8 cellular contexts compared by ENCODE assay signal in genomic region chr15:78437762-78438594, GRCh38. TPM values are rescaled to one million over a fixed set of nuclear protein-coding genes. Genes with fewer than 3 reads are reported as not detected.
DNase-seq lines count a peak whose midpoint lies in the region; ATAC-seq and TF ChIP-seq lines count a peak whose summit lies in the region.

IREB2 (plus strand) TSS chr15:78438216; CDS start chr15:78438338, 122 bp downstream.

- H3K9me3 ChIP-seq in RWPE2 (ENCODE audit: severe bottlenecking) (no peaks in the 10 kb centered on the region), fibroblast of lung (ENCODE audit: control insufficient read depth, insufficient read depth, low read depth, low read length) (no peaks in the 10 kb centered on the region)
- H3K9me3 ChIP-seq in naive thymus-derived CD4-positive, alpha-beta T cell (ENCODE audit: control insufficient read depth in 2 of 3, low read length in 3 of 3): no peaks in the 10 kb centered on the region

- H3K4me1 Mint-ChIP-seq in activated T-helper 2 cell treated with anti-CD3 and anti-CD28 coated beads, Interferon-gamma antibody, Interleukin-2, Interleukin-4, amounts not matched to agents 10 μg/mL and 5 μg/mL and 100 μg/mL, durations not matched to agents 14 hours and 24 hours and 36 hours (ENCODE audit: low read depth): peaks cover 38% of the 10 kb centered on the region
- peaks cover 29 to 57% (median 53%) of the 10 kb centered on the region in 7 donors for H3K4me1 Mint-ChIP-seq in naive thymus-derived CD4-positive, alpha-beta T cell
- peaks cover 7 to 26% of the 10 kb centered on the region in 2 donors for H3K4me1 Mint-ChIP-seq in stimulated activated naive B cell treated with anti-CD40 and anti-IgM and Interleukin-4, amounts not matched to agents 10 μg/mL and 1 μg/mL and 100 μg/mL, for 72 hours

- H3K36me3 Mint-ChIP-seq in activated T-helper 2 cell treated with anti-CD3 and anti-CD28 coated beads, Interferon-gamma antibody, Interleukin-2, Interleukin-4, amounts not matched to agents 10 μg/mL and 5 μg/mL and 100 μg/mL, durations not matched to agents 14 hours and 24 hours and 36 hours (ENCODE audit: low read depth): peaks cover 32% of the 10 kb centered on the region
- peaks cover 4 to 12% (median 11%) of the 10 kb centered on the region in 5 donors for H3K36me3 Mint-ChIP-seq in naive thymus-derived CD4-positive, alpha-beta T cell
- H3K36me3 Mint-ChIP-seq in stimulated activated naive B cell treated with anti-CD40 and anti-IgM and Interleukin-4, amounts not matched to agents 10 μg/mL and 1 μg/mL and 100 μg/mL, for 72 hours: peaks cover 17 to 22% of the 10 kb centered on the region in 2 donors

- H3K27ac Mint-ChIP-seq in activated T-helper 2 cell treated with anti-CD3 and anti-CD28 coated beads, Interferon-gamma antibody, Interleukin-2, Interleukin-4, amounts not matched to agents 10 μg/mL and 5 μg/mL and 100 μg/mL, durations not matched to agents 14 hours and 24 hours and 36 hours: peak within 1 kb of the TSS; percentile 94
- peak within 1 kb of the TSS; percentile 96 to 100 (median 99) for H3K27ac Mint-ChIP-seq in naive thymus-derived CD4-positive, alpha-beta T cell
- H3K27ac Mint-ChIP-seq in stimulated activated naive B cell treated with anti-CD40 and anti-IgM and Interleukin-4, amounts not matched to agents 10 μg/mL and 1 μg/mL and 100 μg/mL, for 72 hours: peak within 1 kb of the TSS; percentile 97

- intact Hi-C loops in activated T-helper 2 cell treated with anti-CD3 and anti-CD28 coated beads, Interferon-gamma antibody, Interleukin-2, Interleukin-4, amounts not matched to agents 10 μg/mL and 5 μg/mL and 100 μg/mL, durations not matched to agents 14 hours and 24 hours and 36 hours (cut with micrococcal nuclease): loop anchor here (2.0 to 10.0 kb wide), 6 partner anchors 69 to 434 kb away; partner anchors contain the start of genes HYKK, MORF4L1, PSMA4 and SKIC8
- intact Hi-C loops in naive thymus-derived CD4-positive, alpha-beta T cell (cut with micrococcal nuclease): loop anchor here (1.0 to 5.0 kb wide), 11 partner anchors 69 to 1484 kb away; partner anchors contain the start of genes IDH3A (in 2 of the 2), PSMA4 (in 2 of the 2), SKIC8 (in 2 of the 2) and TBC1D2B (in 2 of the 2)

- POLR2A ChIA-PET in naive thymus-derived CD4-positive, alpha-beta T cell (lab: Charles Lee): interaction anchor here (0.6 to 5.1 kb wide), 24 partner anchors 10 to 435 kb away, joined by 3 to 44 read pairs (median 7); partner anchors contain the start of genes DNAJA4, MORF4L1, PSMA4 and SKIC8

- peak; percentile 91 for ATAC-seq in RWPE2 (ENCODE audit: low read depth)
- ATAC-seq in naive thymus-derived CD4-positive, alpha-beta T cell: peak; percentile 96
- ATAC-seq in stimulated activated naive B cell treated with anti-CD40 and anti-IgM and Interleukin-4, amounts not matched to agents 10 μg/mL and 1 μg/mL and 100 μg/mL, for 72 hours (replicated peaks): peak; percentile 81 to 83

- H3K27me3 Mint-ChIP-seq in activated T-helper 2 cell treated with anti-CD3 and anti-CD28 coated beads, Interferon-gamma antibody, Interleukin-2, Interleukin-4, amounts not matched to agents 10 μg/mL and 5 μg/mL and 100 μg/mL, durations not matched to agents 14 hours and 24 hours and 36 hours (ENCODE audit: low read depth): no peaks in the 10 kb centered on the region
- H3K27me3 Mint-ChIP-seq in naive thymus-derived CD4-positive, alpha-beta T cell: peaks cover 0 to 2% (median 0%) of the 10 kb centered on the region in 5 donors
- H3K27me3 Mint-ChIP-seq in stimulated activated naive B cell treated with anti-CD40 and anti-IgM and Interleukin-4, amounts not matched to agents 10 μg/mL and 1 μg/mL and 100 μg/mL, for 72 hours: peaks cover 4% of the 10 kb centered on the region in 2 donors

- H3K4me3 Mint-ChIP-seq in activated T-helper 2 cell treated with anti-CD3 and anti-CD28 coated beads, Interferon-gamma antibody, Interleukin-2, Interleukin-4, amounts not matched to agents 10 μg/mL and 5 μg/mL and 100 μg/mL, durations not matched to agents 14 hours and 24 hours and 36 hours (ENCODE audit: low read depth): peak within 1 kb of the TSS; percentile 87
- H3K4me3 Mint-ChIP-seq in naive thymus-derived CD4-positive, alpha-beta T cell: peak within 1 kb of the TSS; percentile 89 to 100 (median 97)
- peak within 1 kb of the TSS; percentile 80 to 86 for H3K4me3 Mint-ChIP-seq in stimulated activated naive B cell treated with anti-CD40 and anti-IgM and Interleukin-4, amounts not matched to agents 10 μg/mL and 1 μg/mL and 100 μg/mL, for 72 hours

- no peaks in the 10 kb centered on the region for H4K20me1 ChIP-seq in fibroblast of lung (ENCODE audit: control insufficient read depth, extremely low read depth, insufficient read depth, low read length)

- peaks cover 27% of the 10 kb centered on the region for H3K4me1 ChIP-seq in RWPE2 (ENCODE audit: insufficient read depth, poor library complexity, severe bottlenecking)
- peaks cover 2% of the 10 kb centered on the region for H3K4me1 ChIP-seq in fibroblast of lung (ENCODE audit: control insufficient read depth, extremely low read depth, insufficient read depth, low read length)
- peaks cover 32 to 36% of the 10 kb centered on the region in 2 donors for H3K4me1 ChIP-seq in naive thymus-derived CD4-positive, alpha-beta T cell (ENCODE audit: control insufficient read depth in 2 of 2, insufficient read depth in 2 of 2, low read length in 2 of 2)

- no peaks in the 10 kb centered on the region for H3K27me3 ChIP-seq in RWPE2 (ENCODE audit: insufficient read depth, poor library complexity, severe bottlenecking)
- H3K27me3 ChIP-seq in fibroblast of lung (ENCODE audit: control insufficient read depth, insufficient read depth, low read length): no peaks in the 10 kb centered on the region
- no peaks in the 10 kb centered on the region for H3K27me3 ChIP-seq in naive thymus-derived CD4-positive, alpha-beta T cell (ENCODE audit: control insufficient read depth in 2 of 2, insufficient read depth in 2 of 2, low read length in 2 of 2)

- DNase-seq in Daoy (ENCODE audit: low read depth) (peak; percentile 98), H4 (ENCODE audit: low spot score) (peak; percentile 97), LoVo (ENCODE audit: low spot score) (peak; percentile 100), RWPE2 (ENCODE audit: low spot score) (peak; percentile 99), fibroblast of lung (ENCODE audit: low read depth in 2 of 2) (peak; percentile 94 to 99)
- peak; percentile 98 for DNase-seq in activated T-helper 2 cell treated with anti-CD3 and anti-CD28 coated beads, Interferon-gamma antibody, Interleukin-2, Interleukin-4, amounts not matched to agents 10 μg/mL and 5 μg/mL and 100 μg/mL, durations not matched to agents 14 hours and 24 hours and 36 hours (ENCODE audit: low spot score)
- DNase-seq in naive thymus-derived CD4-positive, alpha-beta T cell: peak; percentile 94 to 99 (median 98)
- peak; percentile 99 for DNase-seq in stimulated activated naive B cell treated with anti-CD40 and anti-IgM and Interleukin-4, amounts not matched to agents 10 μg/mL and 1 μg/mL and 100 μg/mL, for 72 hours

- H2AFZ ChIP-seq in fibroblast of lung (ENCODE audit: low read length): peak within 1 kb of the TSS; percentile 81

- H3K27ac ChIP-seq in RWPE2 (ENCODE audit: poor library complexity, severe bottlenecking) (peak within 1 kb of the TSS; percentile 65), fibroblast of lung (ENCODE audit: insufficient read depth, low read length) (peak within 1 kb of the TSS; percentile 96)
- peak within 1 kb of the TSS; percentile 94 for H3K27ac ChIP-seq in naive thymus-derived CD4-positive, alpha-beta T cell (ENCODE audit: low read depth, low read length)

- no peaks in the 10 kb centered on the region for H3K9me3 Mint-ChIP-seq in activated T-helper 2 cell treated with anti-CD3 and anti-CD28 coated beads, Interferon-gamma antibody, Interleukin-2, Interleukin-4, amounts not matched to agents 10 μg/mL and 5 μg/mL and 100 μg/mL, durations not matched to agents 14 hours and 24 hours and 36 hours
- peaks cover 0 to 4% (median 0%) of the 10 kb centered on the region in 11 donors for H3K9me3 Mint-ChIP-seq in naive thymus-derived CD4-positive, alpha-beta T cell
- peaks cover 0 to 4% of the 10 kb centered on the region in 2 donors for H3K9me3 Mint-ChIP-seq in stimulated activated naive B cell treated with anti-CD40 and anti-IgM and Interleukin-4, amounts not matched to agents 10 μg/mL and 1 μg/mL and 100 μg/mL, for 72 hours

- peak within 1 kb of the TSS; percentile 93 for H3K4me3 ChIP-seq in RWPE2 (ENCODE audit: severe bottlenecking)
- peak within 1 kb of the TSS; percentile 78 to 92 (median 92) for H3K4me3 ChIP-seq in fibroblast of lung (replicated peaks in 1 of 4; ENCODE audit: control extremely low read depth in 1 of 4, insufficient read depth in 1 of 4, low read depth in 3 of 4, low read length in 4 of 4)
- H3K4me3 ChIP-seq in naive thymus-derived CD4-positive, alpha-beta T cell (ENCODE audit: low read length): peak within 1 kb of the TSS; percentile 69

- H3K36me3 ChIP-seq in RWPE2 (ENCODE audit: low read depth): peaks cover 38% of the 10 kb centered on the region
- H3K36me3 ChIP-seq in fibroblast of lung (ENCODE audit: control insufficient read depth, insufficient read depth, low read length): no peaks in the 10 kb centered on the region
- H3K36me3 ChIP-seq in naive thymus-derived CD4-positive, alpha-beta T cell (ENCODE audit: control insufficient read depth in 2 of 3, insufficient read depth in 3 of 3, low read length in 3 of 3): peaks cover 8 to 25% (median 8%) of the 10 kb centered on the region in 3 experiments

- peaks cover 42% of the 10 kb centered on the region for H3K79me2 ChIP-seq in fibroblast of lung (ENCODE audit: control insufficient read depth, insufficient read depth, low read length)

- CTCF ChIA-PET in naive thymus-derived CD4-positive, alpha-beta T cell (lab: Charles Lee): interaction anchor here (0.8 to 1.4 kb wide), 3 partner anchors 15 to 1416 kb away, joined by 3 to 8 read pairs (median 3); no protein-coding TSS in a partner anchor

- no peak for TF ChIP-seq CTCF in RWPE2 (IDR thresholded peaks at IDR 0.05; ENCODE audit: poor library complexity, severe bottlenecking)
- TF ChIP-seq CTCF in fibroblast of lung (conservative IDR thresholded peaks at IDR 0.05 in 1 of 2, IDR thresholded peaks at IDR 0.05 in 1 of 2; ENCODE audit: low read depth in 1 of 2, low read length in 2 of 2): no peak

- peak within 1 kb of the TSS; percentile 87 for H3K4me2 ChIP-seq in fibroblast of lung (ENCODE audit: extremely low read depth, insufficient read depth, low read length)

- H3K9ac ChIP-seq in fibroblast of lung (ENCODE audit: insufficient read depth, low read length): peak within 1 kb of the TSS; percentile 100

RNA-seq across cellular contexts. Expression of gene IREB2, which starts in this region (rescaled TPM):
- total RNA-seq in Daoy (2014; rRNA removed; shearing (Covaris generic)): 6.8 and 10.1 TPM in 2 replicates
- 13.6 and 16.6 TPM in 2 replicates for total RNA-seq in H4 (2014; rRNA removed; shearing (Covaris generic))
- 97.8 and 101 TPM in 2 replicates for total RNA-seq in activated T-helper 2 cell treated with anti-CD3 and anti-CD28 coated beads, Interferon-gamma antibody, Interleukin-2, Interleukin-4, amounts not matched to agents 10 μg/mL and 5 μg/mL and 100 μg/mL, durations not matched to agents 14 hours and 24 hours and 36 hours
- 19.0 and 20.3 TPM in 2 replicates for total RNA-seq in fibroblast of lung
- polyA plus RNA-seq in fibroblast of lung: 24.6 and 30.6 TPM in 2 replicates
- 16.1 and 19.2 TPM in 2 replicates for polyA plus RNA-seq in fibroblast of lung (2012)
- polyA minus RNA-seq in fibroblast of lung (ENCODE audit: low replicate concordance): 16.6 and 31.3 TPM in 2 replicates
- 10 to 100 TPM; 64.1 to 79.8 (median 69.5) TPM for total RNA-seq in naive thymus-derived CD4-positive, alpha-beta T cell
- polyA plus RNA-seq in naive thymus-derived CD4-positive, alpha-beta T cell: 10 to 100 TPM; 17.6 to 18.0 TPM

Comparison
In these comparisons a context has a peak if more than half of its experiments do, and no peak if none do; other contexts are left out.
1. Peak in every context shown above with its lines: DNase-seq, ATAC-seq, H3K4me3 ChIP-seq and H3K27ac ChIP-seq.